ENCODE assay signal across 28 cellular contexts in genomic region chr16:30357715-30358576, GRCh38. TPM values are rescaled to one million over a fixed set of nuclear protein-coding genes. Genes with fewer than 3 reads are reported as not detected.
A peak's percentile ranks its signal among the peaks of the same experiment; 100 is the strongest.
DNase-seq lines count a peak whose midpoint lies in the region; ATAC-seq, FAIRE-seq and TF ChIP-seq lines count a peak whose summit lies in the region.
"Had no signal": no experiment of that assay in that cellular context is flagged by ENCODE, and none has a peak within 500 bp of the region (broad histone marks: within the 10 kb centered on the region; RNA-seq: fewer than 3 reads in every experiment).

No MANE protein-coding gene starts in this region.

- no peak overlapping the region for H3K27ac ChIP-seq in CD4-positive, CD25-positive, alpha-beta regulatory T cell (ENCODE audit: insufficient read depth, low read length, poor library complexity, severe bottlenecking)
- H3K27ac ChIP-seq in K562 (ENCODE audit: extremely low read depth, low read depth, low read length): no peak overlapping the region
- H3K27ac ChIP-seq: epithelial cell of prostate, GM23248, HL-60, SJCRH30 had no signal

- intact Hi-C loops in K562 (cut with micrococcal nuclease): loop anchor here (5.0 kb wide), 1 partner anchor 49 kb away; the partner anchor contains the start of gene ZNF771

- POLR2A ChIA-PET in K562 (lab: Yijun Ruan, JAX): interaction anchor here (0.6 to 8.2 kb wide), 2 partner anchors 11 to 228 kb away, joined by 3 to 77 read pairs; partner anchors contain the start of genes TBC1D10B and ZNF785

- no peak for TF ChIP-seq POLR2A in K562 (conservative IDR thresholded peaks at IDR 0.05)

- ATAC-seq in CD4-positive, CD25-positive, alpha-beta regulatory T cell (ENCODE audit: low read depth in 2 of 2): no peak
- no peak for ATAC-seq in K562
- ATAC-seq in GM18520 (IDR thresholded peaks at IDR 0.05; ENCODE audit: unreplicated experiment): no peak

- peak overlapping the region in 2 of 3 donors; percentile 41 to 83 for H3K27ac Mint-ChIP-seq in CD4-positive, CD25-positive, alpha-beta regulatory T cell
- H3K27ac Mint-ChIP-seq in nephron: peak overlapping the region in 1 of 3 experiments; percentile 97

- H3K4me1 ChIP-seq in CD4-positive, CD25-positive, alpha-beta regulatory T cell (ENCODE audit: control insufficient read depth, insufficient read depth, low read length, poor library complexity, severe bottlenecking): peaks cover 24% of the 10 kb centered on the region
- H3K4me1 ChIP-seq in K562 (replicated peaks in 1 of 2; ENCODE audit: control insufficient read depth in 2 of 2, insufficient read depth in 2 of 2, low read length in 2 of 2): peaks cover 13 to 53% of the 10 kb centered on the region in 2 experiments; a peak in 4 of 5 replicates

- H3K4me2 ChIP-seq in K562 (ENCODE audit: insufficient read depth, low read length): no peak overlapping the region
- H3K4me2 ChIP-seq: hepatocyte had no signal

- FAIRE-seq in K562 (lab: Jason Lieb, UNC): no peak
- FAIRE-seq: keratinocyte had no signal

- no peak for TF ChIP-seq CTCF in K562 (IDR thresholded peaks at IDR 0.05 in 2 of 3, conservative IDR thresholded peaks at IDR 0.05 in 1 of 3; ENCODE audit: insufficient read depth in 2 of 3, low read depth in 1 of 3, low read length in 3 of 3)
- TF ChIP-seq CTCF in nephron (IDR thresholded peaks at IDR 0.05; ENCODE audit: unreplicated experiment in 3 of 3): no peak

- no peak overlapping the region for H2AFZ ChIP-seq in K562 (ENCODE audit: low read depth, low read length)
- H2AFZ ChIP-seq: GM23248, hepatocyte had no signal

- peak overlapping the region in 1 of 2 experiments; percentile 77; a peak in 2 of 4 replicates for H3K9ac ChIP-seq in K562 (ENCODE audit: insufficient read depth in 1 of 2, low read depth in 2 of 2, low read length in 2 of 2)
- H3K9ac ChIP-seq: GM23248 had no signal

- peak overlapping the region in 1 of 4 donors; percentile 51 for H3K4me3 Mint-ChIP-seq in CD4-positive, CD25-positive, alpha-beta regulatory T cell
- peak overlapping the region; percentile 28 to 72 (median 64) for H3K4me3 Mint-ChIP-seq in nephron

- TF ChIP-seq RAD21 in K562 (CRISPR knock-in tag; conservative IDR thresholded peaks at IDR 0.05 in 1 of 2, IDR thresholded peaks at IDR 0.05 in 1 of 2): no peak

- H3K27me3 Mint-ChIP-seq in CD4-positive, CD25-positive, alpha-beta regulatory T cell: no peaks in the 10 kb centered on the region
- no peaks in the 10 kb centered on the region for H3K27me3 Mint-ChIP-seq in nephron (ENCODE audit: low read depth)

- 84% methylated on average over 22 of the region's 37 CpGs for WGBS in K562 (ENCODE audit: insufficient coverage, low coverage, missing lambda C conversion rate)

- BruUV-seq in K562 (replicated peaks; lab: Mats Ljungman, UMichigan): no TSS peak

- CTCF ChIA-PET in K562 (lab: Yijun Ruan, JAX; ENCODE audit: low intra/inter-chr PET ratio): no interaction called here

- no peak for TF ChIP-seq EP300 in K562 (IDR thresholded peaks at IDR 0.05; ENCODE audit: low read length)

- in situ Hi-C loops in K562 (cut with MboI): loop anchor here (25.0 kb wide), 1 partner anchor 896 kb away; the partner anchor contains the start of genes BOLA2, SLX1B and SULT1A4

- H3K9me3 Mint-ChIP-seq in CD4-positive, CD25-positive, alpha-beta regulatory T cell: no peaks in the 10 kb centered on the region
- H3K9me3 Mint-ChIP-seq in nephron: no peaks in the 10 kb centered on the region

- H3K4me3 ChIP-seq in CD4-positive, CD25-positive, alpha-beta regulatory T cell (ENCODE audit: low read depth, low read length): no peak overlapping the region
- H3K4me3 ChIP-seq in K562: no peak overlapping the region
- H3K4me3 ChIP-seq: dorsolateral prefrontal cortex, GM23248, hepatocyte, SJCRH30 had no signal

- no peaks in the 10 kb centered on the region for H3K27me3 ChIP-seq in CD4-positive, CD25-positive, alpha-beta regulatory T cell (ENCODE audit: control insufficient read depth, insufficient read depth, low read length)
- H3K27me3 ChIP-seq in K562 (ENCODE audit: control insufficient read depth in 2 of 2, insufficient read depth in 2 of 2, low read length in 2 of 2): no peaks in the 10 kb centered on the region
- H3K27me3 ChIP-seq: dorsolateral prefrontal cortex, hepatocyte, SJCRH30 had no signal

- no peaks in the 10 kb centered on the region for H3K9me3 ChIP-seq in CD4-positive, CD25-positive, alpha-beta regulatory T cell (ENCODE audit: control insufficient read depth in 2 of 2, low read length in 2 of 2)
- no peaks in the 10 kb centered on the region for H3K9me3 ChIP-seq in K562 (replicated peaks; ENCODE audit: control insufficient read depth, insufficient read depth, low read depth, low read length)
- H3K9me3 ChIP-seq: SJCRH30 had no signal

- H4K20me1 ChIP-seq in K562 (replicated peaks; ENCODE audit: control insufficient read depth, insufficient read depth, low read length): no peaks in the 10 kb centered on the region

- H3K79me2 ChIP-seq in K562 (ENCODE audit: control insufficient read depth, insufficient read depth, low read length): peaks cover 38% of the 10 kb centered on the region

- H3K36me3 Mint-ChIP-seq in CD4-positive, CD25-positive, alpha-beta regulatory T cell: peaks cover 21% of the 10 kb centered on the region
- peaks cover 38% of the 10 kb centered on the region for H3K36me3 Mint-ChIP-seq in nephron (ENCODE audit: low read depth)

- H3K9me1 ChIP-seq in K562 (ENCODE audit: control insufficient read depth, insufficient read depth, low read length): no peaks in the 10 kb centered on the region

- DNase-seq in activated CD8-positive, alpha-beta memory T cell treated with anti-CD3 and anti-CD28 coated beads for 24 hours: peak; percentile 54
- no peak for DNase-seq in activated CD8-positive, alpha-beta memory T cell treated with anti-CD3 and anti-CD28 coated beads, Interleukin-2, amount 50 U/mL, for 4 hours
- no peak for DNase-seq in CD4-positive, CD25-positive, alpha-beta regulatory T cell
- DNase-seq in K562 (ENCODE audit: extremely low read depth in 1 of 4, low spot score in 3 of 4): no peak
- no peak for DNase-seq in NCI-H1092 treated with DMSO at 0.1 percent for 48 hours (lab: John Stamatoyannopoulos, UW)
- DNase-seq in ureter (ENCODE audit: low spot score): no peak
- DNase-seq: activated CD4-positive, alpha-beta T cell treated with anti-CD3 and anti-CD28 coated beads, Interleukin-2, amount 50 U/mL, for 1 hour; C1 segment of cervical spinal cord; dorsolateral prefrontal cortex; GM23248; mammary epithelial cell; MM.1S; NCI-H146; NCI-H2171 treated with DMSO at 0.1 percent for 48 hours; NCI-H526; SJCRH30; substantia nigra; T-helper 1 cell had no signal

- H3K36me3 ChIP-seq in CD4-positive, CD25-positive, alpha-beta regulatory T cell (ENCODE audit: control insufficient read depth, insufficient read depth, low read length): peaks cover 23% of the 10 kb centered on the region
- peaks cover 63% of the 10 kb centered on the region; the same call in 2 of the 3 replicates for H3K36me3 ChIP-seq in K562 (ENCODE audit: control insufficient read depth, insufficient read depth, low read length)

- peaks cover 4 to 40% (median 20%) of the 10 kb centered on the region in 4 donors for H3K4me1 Mint-ChIP-seq in CD4-positive, CD25-positive, alpha-beta regulatory T cell
- peaks cover 18% of the 10 kb centered on the region for H3K4me1 Mint-ChIP-seq in nephron

RNA-seq across cellular contexts. Expression of gene CD2BP2, which starts 2.8 kb away (rescaled TPM):
- total RNA-seq in CD4-positive, CD25-positive, alpha-beta regulatory T cell: 46.7 TPM
- polyA plus RNA-seq in CD4-positive, CD25-positive, alpha-beta regulatory T cell: 10 to 100 TPM; 33.5 to 42.1 (median 37.2) TPM
- 34.0 and 85.0 TPM in 2 replicates for total RNA-seq in K562 (2011; cell fraction: chromatin; rRNA removed; ENCODE audit: low replicate concordance)
- total RNA-seq in K562 (2011; cell fraction: nucleolus; rRNA removed): 46.0 and 46.2 TPM in 2 replicates
- total RNA-seq in K562 (2011; cell fraction: nucleoplasm; rRNA removed): 40.7 and 40.8 TPM in 2 replicates
- total RNA-seq in K562 (2014; rRNA removed): 33.1 and 34.0 TPM in 2 replicates
- 28.7 and 35.6 TPM in 2 replicates for total RNA-seq in K562 (2014; rRNA removed; fragmentation: Illumina TruSeq; extraction: Trizol)
- total RNA-seq in K562 (2015; rRNA removed; fragmentation: Illumina TruSeq; extraction: Trizol): 37.3 and 38.0 TPM in 2 replicates
- total RNA-seq in K562 (2021): 40.8 and 51.1 TPM in 2 replicates
- polyA plus RNA-seq in K562 (2011; rRNA removed): 21.5 and 25.8 TPM in 2 replicates
- 20.4 and 25.3 TPM in 2 replicates for polyA plus RNA-seq in K562 (2011; cell fraction: cytosol; rRNA removed)
- polyA plus RNA-seq in K562 (2011; cell fraction: nucleus; rRNA removed): 47.9 and 65.8 TPM in 2 replicates
- 31.3 and 33.2 TPM in 2 replicates for polyA plus RNA-seq in K562 (2012)
- 30.1 and 32.8 TPM in 2 replicates for polyA plus RNA-seq in K562 (2014; fragmentation: Illumina TruSeq; extraction: Trizol)
- polyA plus RNA-seq in K562 (2014; fragmentation: Nextera tagmentation; extraction: Ambion mirVana): 1 to 10 TPM; 3.9 to 5.0 TPM
- 41.0 and 46.6 TPM in 2 replicates for polyA plus RNA-seq in K562 (2014; rRNA removed)
- polyA minus RNA-seq in K562 (2011; rRNA and poly(A)+ RNA removed): 14.2 and 15.3 TPM in 2 replicates
- polyA minus RNA-seq in K562 (2011; cell fraction: cytosol; rRNA and poly(A)+ RNA removed): 6.8 and 8.4 TPM in 2 replicates
- 12.0 and 17.3 TPM in 2 replicates for polyA minus RNA-seq in K562 (2011; cell fraction: nucleus; rRNA and poly(A)+ RNA removed)
- total RNA-seq in ureter: 69.0 TPM

RNA-seq across cellular contexts. Expression of gene TBC1D10B, which starts 12.3 kb away (rescaled TPM):
- total RNA-seq in CD4-positive, CD25-positive, alpha-beta regulatory T cell: 32.2 TPM
- 10 to 100 TPM in 1 of 4 donors, 1 to 10 TPM in 3; 7.1 to 11.7 (median 8.2) TPM for polyA plus RNA-seq in CD4-positive, CD25-positive, alpha-beta regulatory T cell
- total RNA-seq in K562 (2011; cell fraction: chromatin; rRNA removed; ENCODE audit: low replicate concordance): 61.1 and 115 TPM in 2 replicates
- 62.5 and 64.2 TPM in 2 replicates for total RNA-seq in K562 (2011; cell fraction: nucleolus; rRNA removed)
- 60.7 and 73.4 TPM in 2 replicates for total RNA-seq in K562 (2011; cell fraction: nucleoplasm; rRNA removed)
- total RNA-seq in K562 (2014; rRNA removed) (28.9 and 37.9 TPM in 2 replicates), K562 (2014; rRNA removed; fragmentation: Illumina TruSeq; extraction: Trizol) (11.9 and 12.6 TPM in 2 replicates), K562 (2015; rRNA removed; fragmentation: Illumina TruSeq; extraction: Trizol) (16.9 and 17.5 TPM in 2 replicates), K562 (2021) (52.1 and 55.4 TPM in 2 replicates), ureter (36.9 TPM)
- polyA plus RNA-seq in K562 (2011; rRNA removed) (11.5 and 13.7 TPM in 2 replicates), K562 (2014; fragmentation: Illumina TruSeq; extraction: Trizol) (24.4 and 28.4 TPM in 2 replicates), K562 (2014; fragmentation: Nextera tagmentation; extraction: Ambion mirVana) (1 to 10 TPM; 2.2 to 2.3 TPM), K562 (2014; rRNA removed) (24.0 and 27.9 TPM in 2 replicates)
- 20.5 and 29.5 TPM in 2 replicates for polyA plus RNA-seq in K562 (2011; cell fraction: cytosol; rRNA removed)
- polyA plus RNA-seq in K562 (2011; cell fraction: nucleus; rRNA removed): 30.9 and 49.1 TPM in 2 replicates
- 33.7 and 38.6 TPM in 2 replicates for polyA plus RNA-seq in K562 (2012)
- polyA minus RNA-seq in K562 (2011; rRNA and poly(A)+ RNA removed): 13.2 and 19.4 TPM in 2 replicates
- polyA minus RNA-seq in K562 (2011; cell fraction: cytosol; rRNA and poly(A)+ RNA removed): 28.0 and 31.6 TPM in 2 replicates
- polyA minus RNA-seq in K562 (2011; cell fraction: nucleus; rRNA and poly(A)+ RNA removed): 12.7 and 15.8 TPM in 2 replicates

RNA-seq across cellular contexts. Expression of gene MYL11, which starts 16.7 kb away (rescaled TPM):
- 4.1 TPM for total RNA-seq in CD4-positive, CD25-positive, alpha-beta regulatory T cell
- polyA plus RNA-seq in CD4-positive, CD25-positive, alpha-beta regulatory T cell: 1 to 10 TPM in 1 of 4 donors, not detected in 3; 1.7 TPM
- not detected in 2 replicates for total RNA-seq in K562 (2011; cell fraction: chromatin; rRNA removed; ENCODE audit: low replicate concordance)
- total RNA-seq in K562 (2011; cell fraction: nucleolus; rRNA removed): not detected in 2 replicates
- not detected in 2 replicates for total RNA-seq in K562 (2011; cell fraction: nucleoplasm; rRNA removed)
- 1.7 TPM in 1 of 2 replicates, not detected in the other for total RNA-seq in K562 (2014; rRNA removed)
- not detected in 2 replicates for total RNA-seq in K562 (2014; rRNA removed; fragmentation: Illumina TruSeq; extraction: Trizol)
- total RNA-seq in K562 (2015; rRNA removed; fragmentation: Illumina TruSeq; extraction: Trizol): 1.5 and 2.0 TPM in 2 replicates
- 1.5 and 1.7 TPM in 2 replicates for total RNA-seq in K562 (2021)
- polyA plus RNA-seq in K562 (2011; rRNA removed): 0.31 TPM in 1 of 2 replicates, not detected in the other
- 0.15 and 1.0 TPM in 2 replicates for polyA plus RNA-seq in K562 (2011; cell fraction: cytosol; rRNA removed)
- 1.1 TPM in 1 of 2 replicates, not detected in the other for polyA plus RNA-seq in K562 (2011; cell fraction: nucleus; rRNA removed)
- 0.53 and 3.4 TPM in 2 replicates for polyA plus RNA-seq in K562 (2012)
- not detected in 2 replicates for polyA plus RNA-seq in K562 (2014; fragmentation: Illumina TruSeq; extraction: Trizol)
- under 1 TPM; 0.52 to 0.73 TPM for polyA plus RNA-seq in K562 (2014; fragmentation: Nextera tagmentation; extraction: Ambion mirVana)
- 0.62 TPM in 1 of 2 replicates, not detected in the other for polyA plus RNA-seq in K562 (2014; rRNA removed)
- not detected in 2 replicates for polyA minus RNA-seq in K562 (2011; rRNA and poly(A)+ RNA removed)
- not detected in 2 replicates for polyA minus RNA-seq in K562 (2011; cell fraction: cytosol; rRNA and poly(A)+ RNA removed)
- polyA minus RNA-seq in K562 (2011; cell fraction: nucleus; rRNA and poly(A)+ RNA removed): not detected in 2 replicates
- 2.9 TPM for total RNA-seq in ureter
- total RNA-seq: A673, fibroblast of villous mesenchyme, GM23248, IMR-90, mammary epithelial cell, osteocyte had no signal
- polyA plus RNA-seq: keratinocyte had no signal

RNA-seq across cellular contexts. Expression of gene SEPTIN1, which starts 24.4 kb away (rescaled TPM):
- 198 TPM for total RNA-seq in CD4-positive, CD25-positive, alpha-beta regulatory T cell
- polyA plus RNA-seq in CD4-positive, CD25-positive, alpha-beta regulatory T cell: 100 to 1,000 TPM; 157 to 205 (median 170) TPM
- 3.4 and 4.0 TPM in 2 replicates for total RNA-seq in K562 (2011; cell fraction: chromatin; rRNA removed; ENCODE audit: low replicate concordance)
- total RNA-seq in K562 (2011; cell fraction: nucleolus; rRNA removed): 2.5 and 4.2 TPM in 2 replicates
- total RNA-seq in K562 (2011; cell fraction: nucleoplasm; rRNA removed): 3.8 and 7.6 TPM in 2 replicates
- total RNA-seq in K562 (2014; rRNA removed): 2.3 and 3.0 TPM in 2 replicates
- total RNA-seq in K562 (2014; rRNA removed; fragmentation: Illumina TruSeq; extraction: Trizol): 1.2 TPM in 2 replicates
- total RNA-seq in K562 (2015; rRNA removed; fragmentation: Illumina TruSeq; extraction: Trizol): 0.69 and 0.72 TPM in 2 replicates
- total RNA-seq in K562 (2021): 4.2 and 5.6 TPM in 2 replicates
- 2.1 and 2.3 TPM in 2 replicates for polyA plus RNA-seq in K562 (2011; rRNA removed)
- 3.4 TPM in 2 replicates for polyA plus RNA-seq in K562 (2011; cell fraction: cytosol; rRNA removed)
- 6.0 and 6.8 TPM in 2 replicates for polyA plus RNA-seq in K562 (2011; cell fraction: nucleus; rRNA removed)
- polyA plus RNA-seq in K562 (2012): 3.3 and 4.4 TPM in 2 replicates
- 0.94 and 3.0 TPM in 2 replicates for polyA plus RNA-seq in K562 (2014; fragmentation: Illumina TruSeq; extraction: Trizol)
- polyA plus RNA-seq in K562 (2014; fragmentation: Nextera tagmentation; extraction: Ambion mirVana): under 1 TPM in 1 of 2 experiments, not detected in 1; 0.23 TPM
- 4.5 and 5.1 TPM in 2 replicates for polyA plus RNA-seq in K562 (2014; rRNA removed)
- polyA minus RNA-seq in K562 (2011; rRNA and poly(A)+ RNA removed): 0.42 and 1.3 TPM in 2 replicates
- polyA minus RNA-seq in K562 (2011; cell fraction: cytosol; rRNA and poly(A)+ RNA removed): 1.3 and 3.0 TPM in 2 replicates
- polyA minus RNA-seq in K562 (2011; cell fraction: nucleus; rRNA and poly(A)+ RNA removed): 1.4 and 1.8 TPM in 2 replicates
- total RNA-seq in ureter: 8.2 TPM
- total RNA-seq: GM23248, hepatocyte, IMR-90 had no signal
- polyA plus RNA-seq: keratinocyte had no signal

RNA-seq across cellular contexts. Expression of gene ZNF48, which starts 37.3 kb away (rescaled TPM):
- 6.0 TPM for total RNA-seq in CD4-positive, CD25-positive, alpha-beta regulatory T cell
- 1 to 10 TPM; 4.5 to 8.0 (median 6.7) TPM for polyA plus RNA-seq in CD4-positive, CD25-positive, alpha-beta regulatory T cell
- total RNA-seq in K562 (2011; cell fraction: chromatin; rRNA removed; ENCODE audit: low replicate concordance): 9.7 and 12.9 TPM in 2 replicates
- 10.7 and 14.3 TPM in 2 replicates for total RNA-seq in K562 (2011; cell fraction: nucleolus; rRNA removed)
- total RNA-seq in K562 (2011; cell fraction: nucleoplasm; rRNA removed): 6.7 and 7.0 TPM in 2 replicates
- total RNA-seq in K562 (2014; rRNA removed) (8.6 and 10.8 TPM in 2 replicates), K562 (2014; rRNA removed; fragmentation: Illumina TruSeq; extraction: Trizol) (3.3 and 3.4 TPM in 2 replicates), K562 (2015; rRNA removed; fragmentation: Illumina TruSeq; extraction: Trizol) (7.4 and 7.7 TPM in 2 replicates), K562 (2021) (9.0 and 11.6 TPM in 2 replicates), ureter (8.1 TPM)
- polyA plus RNA-seq in K562 (2011; rRNA removed) (3.6 and 4.7 TPM in 2 replicates), K562 (2014; fragmentation: Illumina TruSeq; extraction: Trizol) (4.6 and 8.2 TPM in 2 replicates), K562 (2014; fragmentation: Nextera tagmentation; extraction: Ambion mirVana) (under 1 TPM; 0.38 to 0.46 TPM), K562 (2014; rRNA removed) (5.8 and 6.0 TPM in 2 replicates)
- polyA plus RNA-seq in K562 (2011; cell fraction: cytosol; rRNA removed): 3.9 and 10.6 TPM in 2 replicates
- 4.6 and 11.2 TPM in 2 replicates for polyA plus RNA-seq in K562 (2011; cell fraction: nucleus; rRNA removed)
- polyA plus RNA-seq in K562 (2012): 6.1 and 7.6 TPM in 2 replicates
- 2.8 and 4.5 TPM in 2 replicates for polyA minus RNA-seq in K562 (2011; rRNA and poly(A)+ RNA removed)
- polyA minus RNA-seq in K562 (2011; cell fraction: cytosol; rRNA and poly(A)+ RNA removed): 3.7 and 5.3 TPM in 2 replicates
- 5.9 and 6.3 TPM in 2 replicates for polyA minus RNA-seq in K562 (2011; cell fraction: nucleus; rRNA and poly(A)+ RNA removed)
